9 cellular contexts compared by ENCODE assay signal in the genomic region with DNA sequence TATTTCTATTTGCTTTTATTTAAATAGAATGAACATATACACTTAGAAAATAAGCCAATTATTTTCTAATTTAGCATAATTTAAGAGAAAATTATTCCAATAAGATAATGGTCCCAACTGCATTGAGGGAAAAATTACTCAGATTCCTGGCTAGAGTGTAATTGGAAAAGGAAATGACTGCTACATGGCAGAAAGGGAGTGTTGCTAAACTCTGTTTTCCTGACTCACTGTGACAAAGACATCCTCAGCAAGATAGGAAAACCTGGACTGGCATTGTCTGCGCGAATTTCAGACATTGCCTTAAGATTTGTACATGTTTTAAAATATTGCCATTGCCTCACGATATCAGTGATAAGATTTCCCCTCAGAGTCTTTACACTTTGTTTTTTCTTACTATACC. TPM values are rescaled to one million over a fixed set of nuclear protein-coding genes. Genes with fewer than 3 reads are reported as not detected.
DNase-seq lines count a peak whose midpoint lies in the region; ATAC-seq and FAIRE-seq lines count a peak whose summit lies in the region.
"Had no signal": no experiment of that assay in that cellular context is flagged by ENCODE, and none has a peak within 500 bp of the region (broad histone marks: within the 10 kb centered on the region; RNA-seq: fewer than 3 reads in every experiment).

No MANE protein-coding gene starts in this region.

- no peak overlapping the region for H3K9ac ChIP-seq in BLaER1 treated with 17β-estradiol and CSF1 and Interleukin-3, amounts not matched to agents 10 nM and 100 nM
- H3K9ac ChIP-seq in mesendoderm (ENCODE audit: low read length) = no peak overlapping the region

- no peaks in the 10 kb centered on the region for H3K36me3 ChIP-seq in BLaER1 treated with 17β-estradiol and CSF1 and Interleukin-3, amounts not matched to agents 10 nM and 100 nM
- H3K36me3 ChIP-seq in mesendoderm (ENCODE audit: control insufficient read depth, insufficient read depth, low read length) = no peaks in the 10 kb centered on the region

- no peaks in the 10 kb centered on the region for H3K9me3 Mint-ChIP-seq in stimulated activated effector memory CD8-positive, alpha-beta T cell treated with anti-CD3 and anti-CD28 coated beads, Interleukin-12 subunit alpha, Interleukin-12 subunit beta, amount 100 ng/mL, for 72 hours

- peaks cover 47 to 59% (median 53%) of the 10 kb centered on the region in 10 experiments for H3K4me1 ChIP-seq in BLaER1 treated with 17β-estradiol and CSF1 and Interleukin-3, amounts not matched to agents 10 nM and 100 nM
- no peaks in the 10 kb centered on the region for H3K4me1 ChIP-seq in mesendoderm (ENCODE audit: control insufficient read depth, low read depth, low read length)

- no peaks in the 10 kb centered on the region for H3K9me3 ChIP-seq in BLaER1 treated with 17β-estradiol and CSF1 and Interleukin-3, amounts not matched to agents 10 nM and 100 nM (replicated peaks in 1 of 11)

- no peak for ATAC-seq in stimulated activated effector memory CD8-positive, alpha-beta T cell treated with anti-CD3 and anti-CD28 coated beads, Interleukin-12 subunit alpha, Interleukin-12 subunit beta, amount 100 ng/mL, for 72 hours
- ATAC-seq in GM18502 (IDR thresholded peaks at IDR 0.05; ENCODE audit: poor library complexity, unreplicated experiment) = no peak

- no peak overlapping the region for H3K4ac ChIP-seq in mesendoderm (ENCODE audit: low read depth, low read length)

- no CpG with 5 or more reads among the region's 3 CpGs for WGBS in mesendoderm (ENCODE audit: extremely low coverage, insufficient coverage, low lambda C conversion rate)

- H2BK15ac ChIP-seq in mesendoderm (replicated peaks; ENCODE audit: low read depth) = no peak overlapping the region

- H2BK5ac ChIP-seq in mesendoderm (ENCODE audit: low read length) = no peak overlapping the region

- peak overlapping the region in 2 of 10 experiments; percentile 4 to 57; a peak in 1 of 20 replicates for H3K4me3 ChIP-seq in BLaER1 treated with 17β-estradiol and CSF1 and Interleukin-3, amounts not matched to agents 10 nM and 100 nM
- H3K4me3 ChIP-seq in mesendoderm (ENCODE audit: low read length) = no peak overlapping the region

- no peak overlapping the region for H2AK5ac ChIP-seq in mesendoderm (ENCODE audit: low read length)

- H3K23ac ChIP-seq in mesendoderm (ENCODE audit: low read length) = no peak overlapping the region

- DNase-seq in HTR-8/SVneo (ENCODE audit: insufficient read length, low spot score) = peak; percentile 62
- DNase-seq in astrocyte of the hippocampus (ENCODE audit: low read depth, low spot score) = peak; percentile 56
- DNase-seq in mesendoderm = peak; percentile 79
- DNase-seq in stimulated activated effector memory CD8-positive, alpha-beta T cell treated with anti-CD3 and anti-CD28 coated beads, Interleukin-12 subunit alpha, Interleukin-12 subunit beta, amount 100 ng/mL, for 72 hours (ENCODE audit: low spot score in 2 of 2) = no peak
- DNase-seq in cerebellar nuclear complex (lab: John Stamatoyannopoulos, UW) = no peak
- no peak for DNase-seq in AML-193 (lab: John Stamatoyannopoulos, UW)
- DNase-seq: NCI-H1417 treated with DMSO at 0.1 percent for 48 hours had no signal

- no peak overlapping the region for H4K5ac ChIP-seq in mesendoderm (ENCODE audit: low read length)

- no peak overlapping the region for H2BK120ac ChIP-seq in mesendoderm (ENCODE audit: low read depth, low read length)

- H3K4me3 Mint-ChIP-seq in stimulated activated effector memory CD8-positive, alpha-beta T cell treated with anti-CD3 and anti-CD28 coated beads, Interleukin-12 subunit alpha, Interleukin-12 subunit beta, amount 100 ng/mL, for 72 hours = no peak overlapping the region

- H3K79me2 ChIP-seq in mesendoderm (ENCODE audit: control insufficient read depth, insufficient read depth, low read length) = no peaks in the 10 kb centered on the region

- peak overlapping the region in 6 of 11 experiments; percentile 5 to 56 (median 28); a peak in 6 of 22 replicates for H3K27ac ChIP-seq in BLaER1 treated with 17β-estradiol and CSF1 and Interleukin-3, amounts not matched to agents 10 nM and 100 nM
- no peak overlapping the region for H3K27ac ChIP-seq in mesendoderm (ENCODE audit: low read depth, low read length)

- peaks cover 99% of the 10 kb centered on the region for H3K36me3 Mint-ChIP-seq in stimulated activated effector memory CD8-positive, alpha-beta T cell treated with anti-CD3 and anti-CD28 coated beads, Interleukin-12 subunit alpha, Interleukin-12 subunit beta, amount 100 ng/mL, for 72 hours

- H3K56ac ChIP-seq in mesendoderm (ENCODE audit: low read length) = no peak overlapping the region

- peaks cover 0 to 90% (median 0%) of the 10 kb centered on the region in 11 experiments; a peak in 7 of 22 replicates for H3K27me3 ChIP-seq in BLaER1 treated with 17β-estradiol and CSF1 and Interleukin-3, amounts not matched to agents 10 nM and 100 nM
- no peaks in the 10 kb centered on the region for H3K27me3 ChIP-seq in mesendoderm (ENCODE audit: insufficient read depth, low read length, poor library complexity)

- H3K4me2 ChIP-seq in BLaER1 treated with 17β-estradiol and CSF1 and Interleukin-3, amounts not matched to agents 10 nM and 100 nM = peak overlapping the region; percentile 77 to 99 (median 89)
- H3K4me2 ChIP-seq in mesendoderm (ENCODE audit: low read length) = no peak overlapping the region

- no peak for FAIRE-seq in HTR-8/SVneo (lab: Jason Lieb, UNC)

- no peak overlapping the region for H4K8ac ChIP-seq in mesendoderm (ENCODE audit: low read depth, low read length)

- no peak overlapping the region for H3K27ac Mint-ChIP-seq in stimulated activated effector memory CD8-positive, alpha-beta T cell treated with anti-CD3 and anti-CD28 coated beads, Interleukin-12 subunit alpha, Interleukin-12 subunit beta, amount 100 ng/mL, for 72 hours

- no peaks in the 10 kb centered on the region for H3K79me1 ChIP-seq in mesendoderm (ENCODE audit: low read length)

- peaks cover 0 to 11% (median 0%) of the 10 kb centered on the region in 11 experiments; a peak in 3 of 22 replicates for H4K20me1 ChIP-seq in BLaER1 treated with 17β-estradiol and CSF1 and Interleukin-3, amounts not matched to agents 10 nM and 100 nM

- H3K18ac ChIP-seq in mesendoderm (ENCODE audit: low read length) = no peak overlapping the region

- peaks cover 36% of the 10 kb centered on the region for H3K4me1 Mint-ChIP-seq in stimulated activated effector memory CD8-positive, alpha-beta T cell treated with anti-CD3 and anti-CD28 coated beads, Interleukin-12 subunit alpha, Interleukin-12 subunit beta, amount 100 ng/mL, for 72 hours

RNA-seq across cellular contexts. Expression of gene TNIP3, which starts 8.2 kb away (rescaled TPM):
- polyA plus RNA-seq in mesendoderm (2013, experiment 1 of 2) = 0.39 TPM
- polyA plus RNA-seq in mesendoderm (2013, experiment 2 of 2) = 0.15 TPM

Comparison
In these comparisons a context has a peak if more than half of its experiments do, and no peak if none do; other contexts are left out.
1. DNase-seq: peak in HTR-8/SVneo (single experiment), astrocyte of the hippocampus (single experiment) and mesendoderm (single experiment); none in stimulated activated effector memory CD8-positive, alpha-beta T cell treated with anti-CD3 and anti-CD28 coated beads, Interleukin-12 subunit alpha, Interleukin-12 subunit beta, amount 100 ng/mL, for 72 hours (0 of 2), cerebellar nuclear complex (0 of 2) and AML-193 (0 of 2).